Comparison of ENCODE assay signal across 8 cellular contexts in genomic region chr2:10278029-10278762, GRCh38. TPM values are rescaled to one million over a fixed set of nuclear protein-coding genes. Genes with fewer than 3 reads are reported as not detected.
DNase-seq lines count a peak whose midpoint lies in the region; ATAC-seq, FAIRE-seq and TF ChIP-seq lines count a peak whose summit lies in the region.

No MANE protein-coding gene starts in this region.

- no peaks in the 10 kb centered on the region for H4K20me1 ChIP-seq in Karpas-422 (ENCODE audit: insufficient read depth, low read depth, low read length)

- no peaks in the 10 kb centered on the region for H3K36me3 ChIP-seq in Karpas-422 (ENCODE audit: insufficient read depth, low read length)

- intact Hi-C loops in posterior vena cava (cut with DNase I) = no loop called here

- no peaks in the 10 kb centered on the region for H3K9me3 ChIP-seq in Karpas-422 (ENCODE audit: low read length)

- no peaks in the 10 kb centered on the region for H3K79me2 ChIP-seq in Karpas-422 (ENCODE audit: low read length)

- no peak for ATAC-seq in HG02623 (IDR thresholded peaks at IDR 0.05; ENCODE audit: unreplicated experiment)
- ATAC-seq in GM19455 (IDR thresholded peaks at IDR 0.05; ENCODE audit: unreplicated experiment) = no peak

- no peak overlapping the region for H2AFZ ChIP-seq in Karpas-422 (ENCODE audit: low read length)

- no peak overlapping the region for H3K4me2 ChIP-seq in Karpas-422 (ENCODE audit: low read depth, low read length, poor library complexity, severe bottlenecking)

- H3K9ac ChIP-seq in Karpas-422 (ENCODE audit: low read length) = no peak overlapping the region

- FAIRE-seq in GM12892 (lab: Jason Lieb, UNC) = no peak

- H3K27ac ChIP-seq in Karpas-422 (ENCODE audit: low read length) = no peak overlapping the region

- H3K9me2 ChIP-seq in Karpas-422 (replicated peaks; ENCODE audit: insufficient read depth, low read length) = no peaks in the 10 kb centered on the region

- DNase-seq in EH (ENCODE audit: low read depth) (peak; percentile 87), RPMI8226 (peak; percentile 29), fibroblast of pulmonary artery (ENCODE audit: low read depth) (peak; percentile 42), posterior vena cava (ENCODE audit: low spot score) (peak; percentile 93), GM12892 (ENCODE audit: insufficient read length) (no peak), Karpas-422 (no peak)

- H3K4me3 ChIP-seq in fibroblast of pulmonary artery (replicated peaks; ENCODE audit: low read depth, low read length) (no peak overlapping the region), Karpas-422 (ENCODE audit: low read length) (no peak overlapping the region)

- TF ChIP-seq CTCF in fibroblast of pulmonary artery (IDR thresholded peaks at IDR 0.05; ENCODE audit: low read length, missing control alignments) = no peak

- no peak for TF ChIP-seq POLR2A in GM12892 (IDR thresholded peaks at IDR 0.05; ENCODE audit: low read depth, low read length)

- no peaks in the 10 kb centered on the region for H3K27me3 ChIP-seq in Karpas-422 (ENCODE audit: low read length)

- H3K4me1 ChIP-seq in Karpas-422 (ENCODE audit: low read length) = no peaks in the 10 kb centered on the region

RNA-seq across cellular contexts. Expression of gene HPCAL1, which starts 24.5 kb away (rescaled TPM):
- 10 to 100 TPM; 21.6 to 26.0 TPM for total RNA-seq in posterior vena cava
- 4.1 TPM for polyA plus RNA-seq in GM12892 (2012; ENCODE audit: missing spikeins)
- total RNA-seq in Karpas-422 (2014; rRNA removed; shearing (Covaris generic); ENCODE audit: low replicate concordance) = 5.0 and 6.6 TPM in 2 replicates

Comparison
In these comparisons a context has a peak if more than half of its experiments do, and no peak if none do; other contexts are left out.
1. DNase-seq: peak in EH (single experiment), RPMI8226 (single experiment), fibroblast of pulmonary artery (single experiment) and posterior vena cava (single experiment); none in GM12892 (single experiment) and Karpas-422 (single experiment).